In genomic region chr9:138049779-138050471, GRCh38 we compare ENCODE assay signal across 26 cellular contexts.
A peak's percentile ranks its signal among the peaks of the same experiment; 100 is the strongest.
DNase-seq lines count a peak whose midpoint lies in the region; TF ChIP-seq lines count a peak whose summit lies in the region.
"Had no signal": no experiment of that assay in that cellular context is flagged by ENCODE, and none has a peak within 500 bp of the region (broad histone marks: within the 10 kb centered on the region; RNA-seq: fewer than 3 reads in every experiment).

No MANE protein-coding gene starts in this region.

- H3K4me3 Mint-ChIP-seq in nephron (no peak overlapping the region), type B pancreatic cell (no peak overlapping the region)
- H3K4me3 Mint-ChIP-seq: activated naive CD8-positive, alpha-beta T cell treated with anti-CD3 and anti-CD28 coated beads, Interleukin-2, amount 50 U/mL, for 24 hours; immature natural killer cell; T-helper 1 cell treated with Interleukin-12 subunit alpha and Interleukin-12 subunit beta and Interleukin-4 antibody, amounts not matched to agents 30 μg/mL and 1 μg/mL, for 36 hours had no signal

- peak; percentile 37 for DNase-seq in activated effector memory CD4-positive, alpha-beta T cell treated with anti-CD3 and anti-CD28 coated beads, Interleukin-2, amount 50 U/mL, for 16 hours
- no peak for DNase-seq in activated effector memory CD4-positive, alpha-beta T cell treated with Interleukin-2 at 50 U/mL for 16 hours
- DNase-seq in type B pancreatic cell (ENCODE audit: extremely low spot score, unreplicated experiment) (peak; percentile 59), UCSD-AML1 (lab: John Stamatoyannopoulos, UW; ENCODE audit: unreplicated experiment) (no peak), NAMALWA (ENCODE audit: low spot score) (no peak), cerebellum (ENCODE audit: low spot score) (no peak)
- DNase-seq: activated CD4-positive, alpha-beta T cell treated with anti-CD3 and anti-CD28 coated beads for 48 hours; activated gamma-delta T cell; activated naive CD8-positive, alpha-beta T cell treated with anti-CD3 and anti-CD28 coated beads, Interleukin-2, amount 50 U/mL, for 24 hours; BE2C; cerebellar nuclear complex; COR-L47; DMS79 treated with DMSO at 0.1 percent for 48 hours; effector CD8-positive, alpha-beta T cell; erythroblast; GOT3; immature natural killer cell; left ventricle myocardium inferior; NCI-H1436 treated with DMSO at 0.1 percent for 48 hours; NCI-H510A had no signal

- peaks cover 11% of the 10 kb centered on the region for H3K27me3 Mint-ChIP-seq in nephron (ENCODE audit: low read depth)
- H3K27me3 Mint-ChIP-seq in type B pancreatic cell: peaks cover 5% of the 10 kb centered on the region

- H3K4me1 Mint-ChIP-seq in nephron (peaks cover 10% of the 10 kb centered on the region), type B pancreatic cell (ENCODE audit: unreplicated experiment) (peaks cover 6% of the 10 kb centered on the region)
- H3K4me1 Mint-ChIP-seq: activated naive CD8-positive, alpha-beta T cell treated with anti-CD3 and anti-CD28 coated beads, Interleukin-2, amount 50 U/mL, for 24 hours; immature natural killer cell had no signal

- peak overlapping the region; percentile 22 for H3K27ac ChIP-seq in angular gyrus (ENCODE audit: low read depth, low read length)
- H3K27ac ChIP-seq: heart left ventricle, KMS-11, left ventricle myocardium inferior, SJSA1 had no signal

- H3K36me3 Mint-ChIP-seq in nephron (ENCODE audit: low read depth) (no peaks in the 10 kb centered on the region), type B pancreatic cell (no peaks in the 10 kb centered on the region)
- H3K36me3 Mint-ChIP-seq: immature natural killer cell had no signal

- H3K9me3 Mint-ChIP-seq in nephron (no peaks in the 10 kb centered on the region), type B pancreatic cell (no peaks in the 10 kb centered on the region)
- H3K9me3 Mint-ChIP-seq: activated naive CD8-positive, alpha-beta T cell treated with anti-CD3 and anti-CD28 coated beads, Interleukin-2, amount 50 U/mL, for 24 hours; immature natural killer cell; T-helper 1 cell treated with Interleukin-12 subunit alpha and Interleukin-12 subunit beta and Interleukin-4 antibody, amounts not matched to agents 30 μg/mL and 1 μg/mL, for 36 hours had no signal

- peak overlapping the region in 2 of 3 experiments; percentile 69 to 85 for H3K27ac Mint-ChIP-seq in nephron
- no peak overlapping the region for H3K27ac Mint-ChIP-seq in type B pancreatic cell
- H3K27ac Mint-ChIP-seq: activated naive CD8-positive, alpha-beta T cell treated with anti-CD3 and anti-CD28 coated beads, Interleukin-2, amount 50 U/mL, for 24 hours; immature natural killer cell; T-helper 1 cell treated with Interleukin-12 subunit alpha and Interleukin-12 subunit beta and Interleukin-4 antibody, amounts not matched to agents 30 μg/mL and 1 μg/mL, for 36 hours had no signal

- no peak for TF ChIP-seq CTCF in nephron (IDR thresholded peaks at IDR 0.05; ENCODE audit: unreplicated experiment in 3 of 3)
- TF ChIP-seq CTCF in type B pancreatic cell (conservative IDR thresholded peaks at IDR 0.05): no peak

Comparison
In these comparisons a context has a peak if more than half of its experiments do, and no peak if none do; other contexts are left out.
1. DNase-seq: peak in activated effector memory CD4-positive, alpha-beta T cell treated with anti-CD3 and anti-CD28 coated beads, Interleukin-2, amount 50 U/mL, for 16 hours (single experiment) and type B pancreatic cell (single experiment); none in activated effector memory CD4-positive, alpha-beta T cell treated with Interleukin-2 at 50 U/mL for 16 hours (single experiment), UCSD-AML1 (single experiment), NAMALWA (single experiment) and cerebellum (single experiment).